In the genomic region with DNA sequence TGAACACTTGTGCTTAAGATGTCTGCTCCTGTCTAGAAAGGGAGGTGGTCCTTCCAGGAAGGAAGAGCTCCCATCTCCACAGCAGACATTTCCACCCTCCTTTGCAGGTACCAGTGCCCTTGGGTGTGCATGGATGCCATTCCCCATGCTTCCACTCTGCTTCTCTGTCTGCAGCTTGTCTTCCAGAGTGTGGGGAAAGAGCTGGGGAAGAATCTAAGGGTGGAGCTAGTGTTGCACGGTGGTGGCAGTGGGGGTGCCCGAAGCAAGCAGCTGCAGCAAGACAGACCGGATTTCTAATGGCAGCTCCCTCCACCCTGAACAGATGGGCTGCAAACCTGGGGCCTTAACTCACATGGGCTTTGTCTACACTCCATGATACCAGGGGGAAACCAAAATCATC, we compare ENCODE assay signal across 20 cellular contexts. TPM values are rescaled to one million over a fixed set of nuclear protein-coding genes. Genes with fewer than 3 reads are reported as not detected.
"Had no signal": no experiment of that assay in that cellular context is flagged by ENCODE, and none has a peak within 500 bp of the region (broad histone marks: within the 10 kb centered on the region; RNA-seq: fewer than 3 reads in every experiment).

No MANE protein-coding gene starts in this region.

- H3K36me3 ChIP-seq: esophagus muscularis mucosa, upper lobe of right lung had no signal

- H3K36me3 Mint-ChIP-seq: activated naive CD8-positive, alpha-beta T cell treated with anti-CD3 and anti-CD28 coated beads, Interleukin-2, amount 10 ng/mL, durations not matched to agents 7 days and 5 days had no signal

- H3K9me3 Mint-ChIP-seq: activated T-cell treated with anti-CD3 and anti-CD28 coated beads, Interleukin-2, amount 50 U/mL, for 72 hours; nephron had no signal

- H3K4me3 ChIP-seq: dorsolateral prefrontal cortex, esophagus muscularis mucosa, psoas muscle, upper lobe of right lung had no signal

- ATAC-seq: activated T-cell treated with anti-CD3 and anti-CD28 coated beads, Interleukin-2, amount 50 U/mL, for 72 hours; psoas muscle; sciatic nerve; upper lobe of right lung had no signal

- DNase-seq: activated CD4-positive, alpha-beta T cell treated with anti-CD3 and anti-CD28 coated beads for 1 hour; activated CD4-positive, alpha-beta T cell treated with anti-CD3 and anti-CD28 coated beads, Interleukin-2, amount 50 U/mL, for 48 hours; activated gamma-delta T cell treated with Interleukin-2 at 50 U/mL for 16 hours; activated naive CD8-positive, alpha-beta T cell treated with anti-CD3 and anti-CD28 coated beads, Interleukin-2, amount 10 ng/mL, durations not matched to agents 7 days and 5 days; activated T-cell treated with anti-CD3 and anti-CD28 coated beads, Interleukin-2, amount 50 U/mL, for 72 hours; anterior cingulate cortex; dorsolateral prefrontal cortex; mammary epithelial cell; occipital lobe; psoas muscle; stimulated activated CD4-positive, alpha-beta T cell treated with anti-CD3 and anti-CD28 coated beads, Interleukin-2, amount 100 ng/mL, for 24 hours; stimulated activated naive CD4-positive, alpha-beta T cell; substantia nigra; T-helper 2 cell; upper lobe of right lung had no signal

- H3K4me3 Mint-ChIP-seq: activated naive CD8-positive, alpha-beta T cell treated with anti-CD3 and anti-CD28 coated beads, Interleukin-2, amount 10 ng/mL, durations not matched to agents 7 days and 5 days; activated T-cell treated with anti-CD3 and anti-CD28 coated beads, Interleukin-2, amount 50 U/mL, for 72 hours; nephron had no signal

- H3K27ac ChIP-seq: dorsolateral prefrontal cortex, esophagus muscularis mucosa, psoas muscle, upper lobe of right lung had no signal

- H3K4me1 ChIP-seq: psoas muscle had no signal

- H3K27ac Mint-ChIP-seq: activated naive CD8-positive, alpha-beta T cell treated with anti-CD3 and anti-CD28 coated beads, Interleukin-2, amount 10 ng/mL, durations not matched to agents 7 days and 5 days; activated T-cell treated with anti-CD3 and anti-CD28 coated beads, Interleukin-2, amount 50 U/mL, for 72 hours; nephron had no signal

- H3K9me3 ChIP-seq: esophagus muscularis mucosa, psoas muscle, upper lobe of right lung had no signal

RNA-seq across cellular contexts. Expression of a gene that starts 22.6 kb away (rescaled TPM):
- total RNA-seq: activated naive CD8-positive, alpha-beta T cell treated with anti-CD3 and anti-CD28 coated beads, Interleukin-2, amount 10 ng/mL, durations not matched to agents 7 days and 5 days; activated T-cell treated with anti-CD3 and anti-CD28 coated beads, Interleukin-2, amount 50 U/mL, for 72 hours; dorsolateral prefrontal cortex; esophagus muscularis mucosa; mammary epithelial cell; psoas muscle; sciatic nerve; upper lobe of right lung had no signal

RNA-seq across cellular contexts. Expression of a gene that starts 28.2 kb away (rescaled TPM):
- total RNA-seq: activated naive CD8-positive, alpha-beta T cell treated with anti-CD3 and anti-CD28 coated beads, Interleukin-2, amount 10 ng/mL, durations not matched to agents 7 days and 5 days; activated T-cell treated with anti-CD3 and anti-CD28 coated beads, Interleukin-2, amount 50 U/mL, for 72 hours; dorsolateral prefrontal cortex; esophagus muscularis mucosa; fibroblast of villous mesenchyme; mammary epithelial cell; mucosa of gallbladder; occipital lobe; psoas muscle; sciatic nerve; upper lobe of right lung had no signal

RNA-seq across cellular contexts. Expression of a gene that starts 28.9 kb away (rescaled TPM):
- total RNA-seq: activated naive CD8-positive, alpha-beta T cell treated with anti-CD3 and anti-CD28 coated beads, Interleukin-2, amount 10 ng/mL, durations not matched to agents 7 days and 5 days; activated T-cell treated with anti-CD3 and anti-CD28 coated beads, Interleukin-2, amount 50 U/mL, for 72 hours; dorsolateral prefrontal cortex; esophagus muscularis mucosa; fibroblast of villous mesenchyme; mammary epithelial cell; mucosa of gallbladder; occipital lobe; psoas muscle; sciatic nerve; upper lobe of right lung had no signal
